14 cellular contexts compared by ENCODE assay signal in genomic region chr6:90621581-90621980, GRCh38. TPM values are rescaled to one million over a fixed set of nuclear protein-coding genes. Genes with fewer than 3 reads are reported as not detected.
DNase-seq lines count a peak whose midpoint lies in the region; TF ChIP-seq lines count a peak whose summit lies in the region.
"Had no signal": no experiment of that assay in that cellular context is flagged by ENCODE, and none has a peak within 500 bp of the region (broad histone marks: within the 10 kb centered on the region; RNA-seq: fewer than 3 reads in every experiment).

No MANE protein-coding gene starts in this region.

- DNase-seq in DMS 273 (lab: John Stamatoyannopoulos, UW; ENCODE audit: unreplicated experiment): peak; percentile 31
- DNase-seq in DMS 273 treated with DMSO at 0.1 percent for 48 hours (lab: John Stamatoyannopoulos, UW): no peak
- DNase-seq in NCI-H2171 treated with DMSO at 0.1 percent for 48 hours (lab: John Stamatoyannopoulos, UW): peak; percentile 87
- peak; percentile 38 for DNase-seq in cerebellum (ENCODE audit: low spot score)
- DNase-seq in erythroblast (lab: John Stamatoyannopoulos, UW): no peak
- DNase-seq in stimulated activated naive CD4-positive, alpha-beta T cell (lab: John Stamatoyannopoulos, UW): no peak
- DNase-seq: Caco-2; CD4-positive, CD25-positive, alpha-beta regulatory T cell; CD8-positive, alpha-beta T cell; DMS53; DMS79 treated with DMSO at 0.1 percent for 48 hours; GM23248; H7; HCEC 1CT had no signal

- no peak for TF ChIP-seq POLR2A in erythroblast (IDR thresholded peaks at IDR 0.05; ENCODE audit: low read length)

RNA-seq across cellular contexts. Expression of gene MAP3K7, which starts 34.7 kb away (rescaled TPM):
- total RNA-seq in cerebellum: 55.4 TPM

Comparison
In these comparisons a context has a peak if more than half of its experiments do, and no peak if none do; other contexts are left out.
1. DNase-seq: peak in DMS 273 (single experiment), NCI-H2171 treated with DMSO at 0.1 percent for 48 hours (single experiment) and cerebellum (single experiment); none in DMS 273 treated with DMSO at 0.1 percent for 48 hours (single experiment), erythroblast (0 of 2) and stimulated activated naive CD4-positive, alpha-beta T cell (0 of 6).